1 cellular context compared by ENCODE assay signal in genomic region chr9:133129001-133129799, GRCh38.
TF ChIP-seq lines count a peak whose summit lies in the region.

No MANE protein-coding gene starts in this region.

TF ChIP-seq in SK-N-SH treated with all-trans-retinoic acid at 6 μM for 48 hours, 23 proteins besides CTCF, POLR2A, EP300 and RAD21 (continued from another document):
- TF ChIP-seq ZC3H10 (CRISPR knock-in tag; IDR thresholded peaks at IDR 0.05) (no peak), CREB5 (CRISPR knock-in tag; IDR thresholded peaks at IDR 0.05; ENCODE audit: low read depth) (no peak), OSR1 (CRISPR knock-in tag; IDR thresholded peaks at IDR 0.05) (no peak), CSRNP3 (CRISPR knock-in tag; IDR thresholded peaks at IDR 0.05) (no peak), ZFP30 (CRISPR knock-in tag; IDR thresholded peaks at IDR 0.05) (no peak), ARNTL (CRISPR knock-in tag; IDR thresholded peaks at IDR 0.05; ENCODE audit: borderline replicate concordance, low read depth) (no peak), ESRRG (CRISPR knock-in tag; IDR thresholded peaks at IDR 0.05) (no peak), BACH2 (CRISPR knock-in tag; IDR thresholded peaks at IDR 0.05; ENCODE audit: borderline replicate concordance) (no peak)
